In the genomic region with DNA sequence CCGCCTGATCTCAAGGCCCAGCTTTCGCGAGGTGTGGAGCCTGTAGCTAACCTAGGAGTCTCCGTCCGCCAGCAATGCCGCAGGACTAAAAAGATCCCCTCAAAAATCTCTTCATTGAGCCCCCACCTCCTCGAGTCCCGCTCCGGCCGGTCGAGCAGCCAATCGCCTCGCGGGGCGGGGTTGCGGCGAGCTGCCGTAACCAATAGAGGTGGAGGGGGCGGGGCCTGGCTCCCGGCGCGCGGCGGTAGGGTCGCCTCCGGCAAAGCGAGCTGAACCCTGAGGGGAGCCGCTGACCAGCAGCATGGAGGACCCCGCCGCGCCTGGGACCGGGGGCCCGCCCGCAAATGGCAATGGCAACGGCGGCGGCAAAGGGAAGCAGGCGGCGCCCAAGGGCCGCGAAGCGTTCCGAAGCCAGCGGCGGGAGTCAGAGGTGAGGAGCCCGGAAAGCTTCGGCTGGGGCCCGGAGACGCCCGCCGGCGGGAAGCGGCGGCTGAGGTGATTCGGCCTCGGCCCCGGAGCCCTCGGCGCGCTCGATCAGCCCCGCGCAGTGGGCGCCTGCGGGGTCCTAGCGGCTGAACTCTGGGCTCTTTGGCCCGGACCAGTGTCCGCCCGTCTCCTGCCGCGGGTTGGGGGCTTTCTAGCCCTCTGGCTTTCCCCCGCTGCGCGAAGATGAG, we compare ENCODE assay signal across 7 cellular contexts. TPM values are rescaled to one million over a fixed set of nuclear protein-coding genes. Genes with fewer than 3 reads are reported as not detected.
DNase-seq lines count a peak whose midpoint lies in the region; ATAC-seq, FAIRE-seq and TF ChIP-seq lines count a peak whose summit lies in the region.

A gene with protein sequence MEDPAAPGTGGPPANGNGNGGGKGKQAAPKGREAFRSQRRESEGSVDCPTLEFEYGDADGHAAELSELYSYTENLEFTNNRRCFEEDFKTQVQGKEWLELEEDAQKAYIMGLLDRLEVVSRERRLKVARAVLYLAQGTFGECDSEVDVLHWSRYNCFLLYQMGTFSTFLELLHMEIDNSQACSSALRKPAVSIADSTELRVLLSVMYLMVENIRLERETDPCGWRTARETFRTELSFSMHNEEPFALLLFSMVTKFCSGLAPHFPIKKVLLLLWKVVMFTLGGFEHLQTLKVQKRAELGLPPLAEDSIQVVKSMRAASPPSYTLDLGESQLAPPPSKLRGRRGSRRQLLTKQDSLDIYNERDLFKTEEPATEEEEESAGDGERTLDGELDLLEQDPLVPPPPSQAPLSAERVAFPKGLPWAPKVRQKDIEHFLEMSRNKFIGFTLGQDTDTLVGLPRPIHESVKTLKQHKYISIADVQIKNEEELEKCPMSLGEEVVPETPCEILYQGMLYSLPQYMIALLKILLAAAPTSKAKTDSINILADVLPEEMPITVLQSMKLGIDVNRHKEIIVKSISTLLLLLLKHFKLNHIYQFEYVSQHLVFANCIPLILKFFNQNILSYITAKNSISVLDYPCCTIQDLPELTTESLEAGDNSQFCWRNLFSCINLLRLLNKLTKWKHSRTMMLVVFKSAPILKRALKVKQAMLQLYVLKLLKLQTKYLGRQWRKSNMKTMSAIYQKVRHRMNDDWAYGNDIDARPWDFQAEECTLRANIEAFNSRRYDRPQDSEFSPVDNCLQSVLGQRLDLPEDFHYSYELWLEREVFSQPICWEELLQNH (plus strand): TSS at position 261 of the 674 bp plus-strand sequence. CDS start 41 bp downstream, at position 302.

- H3K27ac Mint-ChIP-seq in T-helper 2 cell treated with Interferon-gamma antibody and Interleukin-4, amounts not matched to agents 5 μg/mL and 100 μg/mL, for 36 hours, result peak within 1 kb of the TSS; percentile 81
- peak within 1 kb of the TSS; percentile 41 for H3K27ac Mint-ChIP-seq in astrocyte (ENCODE audit: unreplicated experiment)

- H3K9ac ChIP-seq in astrocyte (ENCODE audit: low read length), result peak within 1 kb of the TSS; percentile 85

- H3K4me3 Mint-ChIP-seq in T-helper 2 cell treated with Interferon-gamma antibody and Interleukin-4, amounts not matched to agents 5 μg/mL and 100 μg/mL, for 36 hours, result peak within 1 kb of the TSS; percentile 94
- H3K4me3 Mint-ChIP-seq in astrocyte (ENCODE audit: unreplicated experiment), result peak within 1 kb of the TSS; percentile 90

- no peak for FAIRE-seq in astrocyte (lab: Jason Lieb, UNC)

- ATAC-seq in GM18517 (IDR thresholded peaks at IDR 0.05; ENCODE audit: unreplicated experiment), result peak; percentile 92
- ATAC-seq in HG02981 (IDR thresholded peaks at IDR 0.05; ENCODE audit: unreplicated experiment), result peak; percentile 96

- WGBS in hepatocyte (ENCODE audit: low lambda C conversion rate, missing lambda C conversion rate), result under 1% methylated on average over 64 of the region's 74 CpGs

- peaks cover 13% of the 10 kb centered on the region for H3K27me3 Mint-ChIP-seq in T-helper 2 cell treated with Interferon-gamma antibody and Interleukin-4, amounts not matched to agents 5 μg/mL and 100 μg/mL, for 36 hours (ENCODE audit: low read depth)
- H3K27me3 Mint-ChIP-seq in astrocyte (ENCODE audit: low read depth, unreplicated experiment), result peaks cover 29% of the 10 kb centered on the region

- H3K27me3 ChIP-seq in astrocyte (ENCODE audit: insufficient read depth, low read length), result peaks cover 12% of the 10 kb centered on the region
- H3K27me3 ChIP-seq in hepatocyte, result peaks cover 22% of the 10 kb centered on the region

- H3K79me2 ChIP-seq in astrocyte (ENCODE audit: insufficient read depth, low read length) (no peaks in the 10 kb centered on the region), hepatocyte (no peaks in the 10 kb centered on the region)

- no peaks in the 10 kb centered on the region for H3K36me3 Mint-ChIP-seq in T-helper 2 cell treated with Interferon-gamma antibody and Interleukin-4, amounts not matched to agents 5 μg/mL and 100 μg/mL, for 36 hours (ENCODE audit: low read depth)
- peaks cover 3% of the 10 kb centered on the region for H3K36me3 Mint-ChIP-seq in astrocyte (ENCODE audit: low read depth, unreplicated experiment)

- DNase-seq in NCI-H1930 (lab: John Stamatoyannopoulos, UW), result peak; percentile 88
- peak; percentile 94 for DNase-seq in T-helper 2 cell treated with Interferon-gamma antibody and Interleukin-4, amounts not matched to agents 5 μg/mL and 100 μg/mL, for 36 hours (ENCODE audit: low spot score)
- DNase-seq in astrocyte (ENCODE audit: low read depth), result peak; percentile 58
- DNase-seq in hepatocyte (ENCODE audit: low spot score), result peak; percentile 92
- DNase-seq in retinal pigment epithelial cell (ENCODE audit: low read depth), result peak; percentile 46

- H3K27ac ChIP-seq in astrocyte (ENCODE audit: low read depth, low read length) (peak within 1 kb of the TSS; percentile 30), hepatocyte (no peak within 1 kb of the TSS)

- H3K4me1 ChIP-seq in astrocyte (ENCODE audit: insufficient read depth, low read length) (peaks cover 18% of the 10 kb centered on the region), hepatocyte (ENCODE audit: insufficient read depth) (peaks cover 10% of the 10 kb centered on the region)

- H3K36me3 ChIP-seq in astrocyte (ENCODE audit: insufficient read depth, low read length) (no peaks in the 10 kb centered on the region), hepatocyte (replicated peaks; ENCODE audit: insufficient read depth, low read depth) (no peaks in the 10 kb centered on the region)

- no peaks in the 10 kb centered on the region for H3K9me2 ChIP-seq in hepatocyte (replicated peaks; ENCODE audit: insufficient read depth)

- H2AFZ ChIP-seq in astrocyte (ENCODE audit: low read depth, low read length) (peak within 1 kb of the TSS; percentile 96), hepatocyte (peak within 1 kb of the TSS; percentile 94)

- H3K4me3 ChIP-seq in astrocyte (ENCODE audit: insufficient read depth, low read depth, low read length) (peak within 1 kb of the TSS; percentile 83), hepatocyte (peak within 1 kb of the TSS; percentile 90), retinal pigment epithelial cell (ENCODE audit: low read length) (peak within 1 kb of the TSS; percentile 97)

- H4K20me1 ChIP-seq in astrocyte (ENCODE audit: insufficient read depth, low read length) (no peaks in the 10 kb centered on the region), hepatocyte (ENCODE audit: insufficient read depth, poor library complexity, severe bottlenecking) (no peaks in the 10 kb centered on the region)

- H3K9me3 ChIP-seq in astrocyte (ENCODE audit: insufficient read depth, low read depth, low read length) (no peaks in the 10 kb centered on the region), hepatocyte (ENCODE audit: low read depth) (no peaks in the 10 kb centered on the region)

- TF ChIP-seq CTCF in astrocyte (IDR thresholded peaks at IDR 0.05; ENCODE audit: insufficient read depth, low read depth, low read length) (no peak), hepatocyte (IDR thresholded peaks at IDR 0.05; ENCODE audit: poor library complexity) (no peak), retinal pigment epithelial cell (conservative IDR thresholded peaks at IDR 0.05; ENCODE audit: low read depth, low read length) (no peak)

- no peaks in the 10 kb centered on the region for H3K9me3 Mint-ChIP-seq in T-helper 2 cell treated with Interferon-gamma antibody and Interleukin-4, amounts not matched to agents 5 μg/mL and 100 μg/mL, for 36 hours
- H3K9me3 Mint-ChIP-seq in astrocyte (ENCODE audit: unreplicated experiment), result no peaks in the 10 kb centered on the region

- H3K4me2 ChIP-seq in astrocyte (ENCODE audit: low read length) (peak within 1 kb of the TSS; percentile 94), hepatocyte (peak within 1 kb of the TSS; percentile 99)

- H3K4me1 Mint-ChIP-seq in T-helper 2 cell treated with Interferon-gamma antibody and Interleukin-4, amounts not matched to agents 5 μg/mL and 100 μg/mL, for 36 hours (ENCODE audit: low read depth), result peaks cover 35% of the 10 kb centered on the region
- peaks cover 5% of the 10 kb centered on the region for H3K4me1 Mint-ChIP-seq in astrocyte (ENCODE audit: low read depth, unreplicated experiment)

RNA-seq across cellular contexts. Expression of the gene that starts here (rescaled TPM):
- total RNA-seq in astrocyte, result 0.94 and 1.3 TPM in 2 replicates
- total RNA-seq in hepatocyte, result 1.1 and 1.4 TPM in 2 replicates
- polyA plus RNA-seq in hepatocyte, result 0.83 and 1.7 TPM in 2 replicates
